In genomic region chr7:27220440-27220955, GRCh38 we compare ENCODE assay signal across 32 cellular contexts. TPM values are rescaled to one million over a fixed set of nuclear protein-coding genes. Genes with fewer than 3 reads are reported as not detected.
DNase-seq lines count a peak whose midpoint lies in the region; ATAC-seq and TF ChIP-seq lines count a peak whose summit lies in the region.
"Had no signal": no experiment of that assay in that cellular context is flagged by ENCODE, and none has a peak within 500 bp of the region (broad histone marks: within the 10 kb centered on the region; RNA-seq: fewer than 3 reads in every experiment).

No MANE protein-coding gene starts in this region.

- H2BK5ac ChIP-seq in neuronal stem cell (ENCODE audit: low read length): no peak overlapping the region

- no peak overlapping the region for H3K4ac ChIP-seq in neuronal stem cell (ENCODE audit: low read length)

- no peaks in the 10 kb centered on the region for H3K9me2 ChIP-seq in DOHH2 (replicated peaks; ENCODE audit: control insufficient read depth, low read length)

- H4K8ac ChIP-seq in neuronal stem cell (ENCODE audit: low read depth, low read length): no peak overlapping the region

- peak overlapping the region; percentile 43 for H3K23ac ChIP-seq in neuronal stem cell (ENCODE audit: low read depth, low read length, poor library complexity)

- no peak overlapping the region for H3K4me3 Mint-ChIP-seq in WTC11
- H3K4me3 Mint-ChIP-seq: activated CD4-positive, alpha-beta T cell treated with anti-CD3 and anti-CD28 coated beads, Interleukin-2, amount 10 ng/mL, durations not matched to agents 24 days and 14 days; activated CD8-positive, alpha-beta memory T cell treated with anti-CD3 and anti-CD28 coated beads, Interleukin-2, amount 10 ng/mL, durations not matched to agents 7 days and 5 days; activated naive CD4-positive, alpha-beta T cell treated with anti-CD3 and anti-CD28 coated beads, Interleukin-2, amount 50 U/mL, for 24 hours; activated T-helper 17 cell treated with anti-CD3 and anti-CD28 coated beads, Interleukin-2, amount 50 U/mL, for 72 hours had no signal

- H3K9me3 ChIP-seq in DOHH2 (ENCODE audit: control insufficient read depth, insufficient read depth, low read length) (no peaks in the 10 kb centered on the region), neuronal stem cell (replicated peaks in 1 of 2; ENCODE audit: control insufficient read depth in 2 of 2, insufficient read depth in 1 of 2, low read depth in 1 of 2, low read length in 2 of 2) (peaks cover 0 to 4% of the 10 kb centered on the region in 2 donors)
- H3K9me3 ChIP-seq: mucosa of descending colon, neutrophil, testis had no signal

- H2AK5ac ChIP-seq in neuronal stem cell (ENCODE audit: low read depth, low read length): no peak overlapping the region

- H3K4me1 Mint-ChIP-seq in WTC11: peaks cover 37% of the 10 kb centered on the region
- H3K4me1 Mint-ChIP-seq: activated CD4-positive, alpha-beta T cell treated with anti-CD3 and anti-CD28 coated beads, Interleukin-2, amount 10 ng/mL, durations not matched to agents 24 days and 14 days; activated naive CD4-positive, alpha-beta T cell treated with anti-CD3 and anti-CD28 coated beads, Interleukin-2, amount 50 U/mL, for 24 hours; activated T-helper 17 cell treated with anti-CD3 and anti-CD28 coated beads, Interleukin-2, amount 50 U/mL, for 72 hours had no signal

- H3K14ac ChIP-seq in neuronal stem cell (ENCODE audit: low read length): no peak overlapping the region

- H3F3A ChIP-seq in DOHH2 (ENCODE audit: control insufficient read depth, insufficient read depth): no peaks in the 10 kb centered on the region

- H3K27me3 ChIP-seq in DOHH2 (ENCODE audit: control insufficient read depth, low read length) (peaks cover 71% of the 10 kb centered on the region), neuronal stem cell (ENCODE audit: control insufficient read depth in 3 of 3, insufficient read depth in 3 of 3, low read depth in 1 of 3, low read length in 3 of 3) (peaks cover 22 to 91% (median 67%) of the 10 kb centered on the region in 3 experiments)
- H3K27me3 ChIP-seq: testis had no signal

- H3K4me2 ChIP-seq in DOHH2 (ENCODE audit: low read length) (peak overlapping the region; percentile 27; the same call in 1 of the 2 replicates), neuronal stem cell (ENCODE audit: insufficient read depth, low read length, poor library complexity, severe bottlenecking) (no peak overlapping the region)

- H2BK12ac ChIP-seq in neuronal stem cell (ENCODE audit: low read length): peak overlapping the region; percentile 58

- H3K27ac ChIP-seq in DOHH2 (ENCODE audit: low read depth, low read length) (no peak overlapping the region), neuronal stem cell (replicated peaks; ENCODE audit: low read length) (no peak overlapping the region)
- H3K27ac ChIP-seq: neutrophil, testis had no signal

- no peak overlapping the region for H3K27ac Mint-ChIP-seq in WTC11
- H3K27ac Mint-ChIP-seq: activated CD4-positive, alpha-beta T cell treated with anti-CD3 and anti-CD28 coated beads, Interleukin-2, amount 10 ng/mL, durations not matched to agents 24 days and 14 days; activated CD8-positive, alpha-beta memory T cell treated with anti-CD3 and anti-CD28 coated beads, Interleukin-2, amount 10 ng/mL, durations not matched to agents 7 days and 5 days; activated naive CD4-positive, alpha-beta T cell treated with anti-CD3 and anti-CD28 coated beads, Interleukin-2, amount 50 U/mL, for 24 hours; activated T-helper 17 cell treated with anti-CD3 and anti-CD28 coated beads, Interleukin-2, amount 50 U/mL, for 72 hours; stimulated activated naive B cell treated with anti-CD40 and anti-IgM and Interleukin-4, amounts not matched to agents 10 μg/mL and 1 μg/mL and 100 μg/mL, for 72 hours had no signal

- no peaks in the 10 kb centered on the region for H3K79me1 ChIP-seq in neuronal stem cell (ENCODE audit: low read depth, low read length)

- peaks cover 6% of the 10 kb centered on the region; the same call in 1 of the 2 replicates for H3K4me1 ChIP-seq in DOHH2 (ENCODE audit: control insufficient read depth, low read length)
- no peaks in the 10 kb centered on the region for H3K4me1 ChIP-seq in neuronal stem cell (ENCODE audit: control insufficient read depth in 2 of 2, insufficient read depth in 1 of 2, low read depth in 1 of 2, low read length in 2 of 2)
- H3K4me1 ChIP-seq: testis had no signal

- CTCF ChIA-PET in WTC11 (lab: Charles Lee): no interaction called here

- no peak for TF ChIP-seq CTCF in DOHH2 (IDR thresholded peaks at IDR 0.05; ENCODE audit: low read depth, low read length, poor library complexity, severe bottlenecking)
- no peak for TF ChIP-seq CTCF in WTC11 (IDR thresholded peaks at IDR 0.05)

- no peak overlapping the region for H3K9ac ChIP-seq in neuronal stem cell (ENCODE audit: low read depth, low read length, poor library complexity)

- peaks cover 100% of the 10 kb centered on the region for H3K27me3 Mint-ChIP-seq in WTC11 (ENCODE audit: low read depth)

- peak overlapping the region; percentile 28 for H3K18ac ChIP-seq in neuronal stem cell (ENCODE audit: low read length)

- H2BK120ac ChIP-seq in neuronal stem cell (ENCODE audit: low read depth, low read length): no peak overlapping the region

- H3K4me3 ChIP-seq in DOHH2 (ENCODE audit: low read length): no peak overlapping the region
- no peak overlapping the region for H3K4me3 ChIP-seq in neuronal stem cell (ENCODE audit: low read length in 2 of 2)
- H3K4me3 ChIP-seq: mucosa of descending colon, testis had no signal

- DNase-seq in WTC11 (ENCODE audit: low spot score) (no peak), islet precursor cell (peak; percentile 46), neuronal stem cell (ENCODE audit: low spot score) (no peak), HuH-7.5 (ENCODE audit: low spot score) (no peak), A172 (ENCODE audit: low spot score) (no peak)
- DNase-seq in activated CD4-positive, alpha-beta T cell treated with anti-CD3 and anti-CD28 coated beads for 4 hours: no peak
- DNase-seq: activated CD4-positive, alpha-beta T cell treated with anti-CD3 and anti-CD28 coated beads, Interleukin-2, amount 10 ng/mL, durations not matched to agents 24 days and 14 days; anterior cingulate cortex; C1 segment of cervical spinal cord; caudate nucleus; dermis blood vessel endothelial cell; DMS79 treated with DMSO at 0.1 percent for 48 hours; HCEC 1CT; left colon; mucosa of descending colon; NCI-H1694 treated with DMSO at 0.1 percent for 48 hours; NCI-H2171; NCI-H524; NK-92 treated with Interleukin-12 subunit alpha and Interleukin-12 subunit beta, amount 100 ng/mL, for 24 hours; small intestine; stimulated activated naive B cell treated with anti-CD40 and anti-IgM and Interleukin-4, amounts not matched to agents 10 μg/mL and 1 μg/mL and 100 μg/mL, for 72 hours; T-helper 1 cell; testis had no signal

- no peaks in the 10 kb centered on the region for H3K79me2 ChIP-seq in DOHH2 (ENCODE audit: control insufficient read depth, low read length)

- WGBS in neuronal stem cell (ENCODE audit: extremely low coverage in 2 of 2, insufficient read length in 2 of 2, insufficient replicate concordance in 1 of 2), 2 donors: no CpG with 5 or more reads among the region's 45 CpGs

- no peak overlapping the region for H2BK15ac ChIP-seq in neuronal stem cell (ENCODE audit: low read length)

- no peaks in the 10 kb centered on the region for H3K9me3 Mint-ChIP-seq in WTC11
- H3K9me3 Mint-ChIP-seq: activated CD4-positive, alpha-beta T cell treated with anti-CD3 and anti-CD28 coated beads, Interleukin-2, amount 10 ng/mL, durations not matched to agents 24 days and 14 days; activated naive CD4-positive, alpha-beta T cell treated with anti-CD3 and anti-CD28 coated beads, Interleukin-2, amount 50 U/mL, for 24 hours; activated T-helper 17 cell treated with anti-CD3 and anti-CD28 coated beads, Interleukin-2, amount 50 U/mL, for 72 hours; stimulated activated naive B cell treated with anti-CD40 and anti-IgM and Interleukin-4, amounts not matched to agents 10 μg/mL and 1 μg/mL and 100 μg/mL, for 72 hours had no signal

- POLR2A ChIA-PET in WTC11 (lab: Charles Lee): no interaction called here

- H2AFZ ChIP-seq in neuronal stem cell (ENCODE audit: low read length): no peak overlapping the region

- no peaks in the 10 kb centered on the region for H4K20me1 ChIP-seq in DOHH2 (ENCODE audit: control insufficient read depth, insufficient read depth, low read depth, low read length)

- ATAC-seq in WTC11: peak; percentile 66
- ATAC-seq in activated CD4-positive, CD25-positive, alpha-beta regulatory T cell treated with anti-CD3 and anti-CD28 coated beads, Interleukin-2, amount 50 U/mL, for 24 hours: no peak
- ATAC-seq: activated CD8-positive, alpha-beta memory T cell treated with anti-CD3 and anti-CD28 coated beads, Interleukin-2, amount 10 ng/mL, durations not matched to agents 7 days and 5 days; left colon; mucosa of descending colon; Panc1 had no signal

- H3K36me3 ChIP-seq in DOHH2 (ENCODE audit: control insufficient read depth, low read length): no peaks in the 10 kb centered on the region
- no peaks in the 10 kb centered on the region for H3K36me3 ChIP-seq in neuronal stem cell (replicated peaks in 1 of 2; ENCODE audit: control insufficient read depth in 2 of 2, insufficient read depth in 2 of 2, low read length in 2 of 2)
- H3K36me3 ChIP-seq: neutrophil had no signal

- H4K91ac ChIP-seq in neuronal stem cell (ENCODE audit: low read depth, low read length, poor library complexity): no peak overlapping the region

- H3K36me3 Mint-ChIP-seq in WTC11: no peaks in the 10 kb centered on the region
- H3K36me3 Mint-ChIP-seq: activated CD8-positive, alpha-beta memory T cell treated with anti-CD3 and anti-CD28 coated beads, Interleukin-2, amount 10 ng/mL, durations not matched to agents 7 days and 5 days; activated naive CD4-positive, alpha-beta T cell treated with anti-CD3 and anti-CD28 coated beads, Interleukin-2, amount 50 U/mL, for 24 hours; stimulated activated naive B cell treated with anti-CD40 and anti-IgM and Interleukin-4, amounts not matched to agents 10 μg/mL and 1 μg/mL and 100 μg/mL, for 72 hours had no signal

RNA-seq across cellular contexts. Expression of gene HOXA13, which starts 20.6 kb away (rescaled TPM):
- not detected in 3 replicates for total RNA-seq in WTC11 (2021)
- not detected for polyA plus RNA-seq in neuronal stem cell (2013, experiment 1 of 2)
- not detected for polyA plus RNA-seq in neuronal stem cell (2013, experiment 2 of 2)
- 3.2 and 4.7 TPM in 2 replicates for total RNA-seq in A172 (2014; rRNA removed; shearing (Covaris generic))
- total RNA-seq: activated CD4-positive, alpha-beta T cell treated with anti-CD3 and anti-CD28 coated beads, Interleukin-2, amount 10 ng/mL, durations not matched to agents 24 days and 14 days; activated CD8-positive, alpha-beta memory T cell treated with anti-CD3 and anti-CD28 coated beads, Interleukin-2, amount 10 ng/mL, durations not matched to agents 7 days and 5 days; activated T-helper 17 cell treated with anti-CD3 and anti-CD28 coated beads, Interleukin-2, amount 50 U/mL, for 72 hours; pulmonary artery endothelial cell; testis had no signal
- polyA plus RNA-seq: small intestine had no signal

RNA-seq across cellular contexts. Expression of gene EVX1, which starts 22.1 kb away (rescaled TPM):
- total RNA-seq in WTC11 (2021): not detected in 3 replicates
- not detected for polyA plus RNA-seq in neuronal stem cell (2013, experiment 1 of 2)
- not detected for polyA plus RNA-seq in neuronal stem cell (2013, experiment 2 of 2)
- total RNA-seq in A172 (2014; rRNA removed; shearing (Covaris generic)): not detected in 2 replicates
- total RNA-seq: activated CD4-positive, alpha-beta T cell treated with anti-CD3 and anti-CD28 coated beads, Interleukin-2, amount 10 ng/mL, durations not matched to agents 24 days and 14 days; activated CD8-positive, alpha-beta memory T cell treated with anti-CD3 and anti-CD28 coated beads, Interleukin-2, amount 10 ng/mL, durations not matched to agents 7 days and 5 days; activated T-helper 17 cell treated with anti-CD3 and anti-CD28 coated beads, Interleukin-2, amount 50 U/mL, for 72 hours; dermis blood vessel endothelial cell; LHCN-M2; pulmonary artery endothelial cell had no signal
- polyA plus RNA-seq: small intestine had no signal

RNA-seq across cellular contexts. Expression of gene HOXA11, which starts 35.5 kb away (rescaled TPM):
- not detected in 3 replicates for total RNA-seq in WTC11 (2021)
- polyA plus RNA-seq in neuronal stem cell (2013, experiment 1 of 2): not detected
- polyA plus RNA-seq in neuronal stem cell (2013, experiment 2 of 2): not detected
- total RNA-seq in A172 (2014; rRNA removed; shearing (Covaris generic)): 1.2 TPM in 2 replicates
- total RNA-seq: activated CD4-positive, alpha-beta T cell treated with anti-CD3 and anti-CD28 coated beads, Interleukin-2, amount 10 ng/mL, durations not matched to agents 24 days and 14 days; activated CD8-positive, alpha-beta memory T cell treated with anti-CD3 and anti-CD28 coated beads, Interleukin-2, amount 10 ng/mL, durations not matched to agents 7 days and 5 days; activated T-helper 17 cell treated with anti-CD3 and anti-CD28 coated beads, Interleukin-2, amount 50 U/mL, for 72 hours; pulmonary artery endothelial cell had no signal
- polyA plus RNA-seq: small intestine had no signal

RNA-seq across cellular contexts. Expression of gene HOXA10, which starts 46.4 kb away (rescaled TPM):
- 0.07 TPM in 1 of 3 replicates, not detected in the others for total RNA-seq in WTC11 (2021)
- polyA plus RNA-seq in neuronal stem cell (2013, experiment 1 of 2): not detected
- polyA plus RNA-seq in neuronal stem cell (2013, experiment 2 of 2): not detected
- 26.4 and 30.7 TPM in 2 replicates for total RNA-seq in A172 (2014; rRNA removed; shearing (Covaris generic))
- total RNA-seq: activated CD4-positive, alpha-beta T cell treated with anti-CD3 and anti-CD28 coated beads, Interleukin-2, amount 10 ng/mL, durations not matched to agents 24 days and 14 days; activated CD8-positive, alpha-beta memory T cell treated with anti-CD3 and anti-CD28 coated beads, Interleukin-2, amount 10 ng/mL, durations not matched to agents 7 days and 5 days; activated T-helper 17 cell treated with anti-CD3 and anti-CD28 coated beads, Interleukin-2, amount 50 U/mL, for 72 hours had no signal

RNA-seq across cellular contexts. Expression of gene HOXA9, which starts 55.2 kb away (rescaled TPM):
- total RNA-seq in WTC11 (2021): not detected in 3 replicates
- polyA plus RNA-seq in neuronal stem cell (2013, experiment 1 of 2): not detected
- polyA plus RNA-seq in neuronal stem cell (2013, experiment 2 of 2): not detected
- total RNA-seq in A172 (2014; rRNA removed; shearing (Covaris generic)): 74.8 and 88.6 TPM in 2 replicates
- total RNA-seq: activated CD4-positive, alpha-beta T cell treated with anti-CD3 and anti-CD28 coated beads, Interleukin-2, amount 10 ng/mL, durations not matched to agents 24 days and 14 days; activated CD8-positive, alpha-beta memory T cell treated with anti-CD3 and anti-CD28 coated beads, Interleukin-2, amount 10 ng/mL, durations not matched to agents 7 days and 5 days; activated T-helper 17 cell treated with anti-CD3 and anti-CD28 coated beads, Interleukin-2, amount 50 U/mL, for 72 hours had no signal
